Comparison of ENCODE assay signal across 10 cellular contexts in genomic region chrX:390459-390858, GRCh38.
"Had no signal": no experiment of that assay in that cellular context is flagged by ENCODE, and none has a peak within 500 bp of the region (broad histone marks: within the 10 kb centered on the region; RNA-seq: fewer than 3 reads in every experiment).

No MANE protein-coding gene starts in this region.

- H3K4me3 ChIP-seq: GM23248 had no signal

- H3K4me3 Mint-ChIP-seq: H9, HFFc6 had no signal

- H3K27ac Mint-ChIP-seq: H9, HFFc6, IgD-negative memory B cell had no signal

- H3K9ac ChIP-seq: GM23248 had no signal

- H2AFZ ChIP-seq: GM23248 had no signal

- H3K27me3 Mint-ChIP-seq: IgD-negative memory B cell had no signal

- H3K27ac ChIP-seq: GM23248, HL-60 had no signal

- ATAC-seq: HepG2 had no signal

- FAIRE-seq: H54, HepG2 had no signal

- H3K9me3 Mint-ChIP-seq: H9, HFFc6, IgD-negative memory B cell had no signal

- DNase-seq: GM23248, GOT3, H9, HCEC 1CT, HFFc6, KG1 had no signal
